In genomic region chr2:219001577-219002394, GRCh38 we compare ENCODE assay signal across 8 cellular contexts. TPM values are rescaled to one million over a fixed set of nuclear protein-coding genes. Genes with fewer than 3 reads are reported as not detected.
DNase-seq lines count a peak whose midpoint lies in the region; ATAC-seq and TF ChIP-seq lines count a peak whose summit lies in the region.

No MANE protein-coding gene starts in this region.

- peak overlapping the region; percentile 73 for H2AFZ ChIP-seq in neuronal stem cell (ENCODE audit: low read length)

- peak; percentile 89 for DNase-seq in H7
- DNase-seq in NCI-H2196 (lab: John Stamatoyannopoulos, UW; ENCODE audit: unreplicated experiment) = peak; percentile 95
- peak; percentile 85 to 88 for DNase-seq in breast epithelium (ENCODE audit: low spot score in 2 of 2)
- no peak for DNase-seq in neuronal stem cell (ENCODE audit: low spot score)
- DNase-seq in RKO (ENCODE audit: low spot score) = no peak
- DNase-seq in HK-2 (ENCODE audit: unreplicated experiment) = no peak
- DNase-seq in globus pallidus (ENCODE audit: low spot score) = no peak

- TF ChIP-seq POLR2A in breast epithelium (IDR thresholded peaks at IDR 0.05) = peak; percentile 25

- peak overlapping the region; percentile 69 for H3K4me2 ChIP-seq in neuronal stem cell (ENCODE audit: insufficient read depth, low read length, poor library complexity, severe bottlenecking)

- no peak overlapping the region for H2BK5ac ChIP-seq in neuronal stem cell (ENCODE audit: low read length)

- H3K4ac ChIP-seq in neuronal stem cell (ENCODE audit: low read length) = no peak overlapping the region

- H3K4me3 ChIP-seq in H7 (ENCODE audit: insufficient read depth, low read depth, low read length) = peak overlapping the region; percentile 49
- peak overlapping the region in 2 of 3 donors; percentile 49 to 61 for H3K4me3 ChIP-seq in breast epithelium
- no peak overlapping the region for H3K4me3 ChIP-seq in neuronal stem cell (ENCODE audit: low read length in 2 of 2)

- H3K4me1 ChIP-seq in breast epithelium = peaks cover 6 to 10% of the 10 kb centered on the region in 2 donors
- H3K4me1 ChIP-seq in neuronal stem cell (ENCODE audit: control insufficient read depth in 2 of 2, insufficient read depth in 1 of 2, low read depth in 1 of 2, low read length in 2 of 2) = peaks cover 9 to 21% of the 10 kb centered on the region in 2 donors

- H2AK5ac ChIP-seq in neuronal stem cell (ENCODE audit: low read depth, low read length) = peak overlapping the region; percentile 63

- peaks cover 94% of the 10 kb centered on the region for H3K27me3 ChIP-seq in H7 (ENCODE audit: control insufficient read depth, insufficient read depth, low read length)
- H3K27me3 ChIP-seq in breast epithelium = peaks cover 0 to 32% of the 10 kb centered on the region in 2 donors
- H3K27me3 ChIP-seq in neuronal stem cell (ENCODE audit: control insufficient read depth in 3 of 3, insufficient read depth in 3 of 3, low read depth in 1 of 3, low read length in 3 of 3) = peaks cover 30 to 90% (median 88%) of the 10 kb centered on the region in 3 experiments

- H2BK120ac ChIP-seq in neuronal stem cell (ENCODE audit: low read depth, low read length) = no peak overlapping the region

- H2BK12ac ChIP-seq in neuronal stem cell (ENCODE audit: low read length) = no peak overlapping the region

- H3K27ac ChIP-seq in breast epithelium = peak overlapping the region; percentile 74 to 77
- H3K27ac ChIP-seq in neuronal stem cell (replicated peaks; ENCODE audit: low read length) = no peak overlapping the region

- peak overlapping the region; percentile 57 for H3K18ac ChIP-seq in neuronal stem cell (ENCODE audit: low read length)

- no peak overlapping the region for H4K91ac ChIP-seq in neuronal stem cell (ENCODE audit: low read depth, low read length, poor library complexity)

- no peak for ATAC-seq in HG02798 (IDR thresholded peaks at IDR 0.05; ENCODE audit: poor library complexity, unreplicated experiment)

- H3K9me3 ChIP-seq in breast epithelium (no peaks in the 10 kb centered on the region), neuronal stem cell (replicated peaks in 1 of 2; ENCODE audit: control insufficient read depth in 2 of 2, insufficient read depth in 1 of 2, low read depth in 1 of 2, low read length in 2 of 2) (peaks cover 0 to 1% of the 10 kb centered on the region in 2 donors)

- H2BK15ac ChIP-seq in neuronal stem cell (ENCODE audit: low read length) = no peak overlapping the region

- H3K79me1 ChIP-seq in neuronal stem cell (ENCODE audit: low read depth, low read length) = no peaks in the 10 kb centered on the region

- no peaks in the 10 kb centered on the region for H3K36me3 ChIP-seq in H7 (replicated peaks; ENCODE audit: control insufficient read depth, insufficient read depth, low read length)
- H3K36me3 ChIP-seq in breast epithelium = no peaks in the 10 kb centered on the region
- no peaks in the 10 kb centered on the region for H3K36me3 ChIP-seq in neuronal stem cell (replicated peaks in 1 of 2; ENCODE audit: control insufficient read depth in 2 of 2, insufficient read depth in 2 of 2, low read length in 2 of 2)

- no peak overlapping the region for H4K8ac ChIP-seq in neuronal stem cell (ENCODE audit: low read depth, low read length)

- no CpG with 5 or more reads among the region's 70 CpGs for WGBS in neuronal stem cell (ENCODE audit: extremely low coverage in 2 of 2, insufficient read length in 2 of 2, insufficient replicate concordance in 1 of 2), 2 donors

- H3K9ac ChIP-seq in neuronal stem cell (ENCODE audit: low read depth, low read length, poor library complexity) = peak overlapping the region; percentile 60

- TF ChIP-seq CTCF in breast epithelium (IDR thresholded peaks at IDR 0.05) = no peak

- H3K23ac ChIP-seq in neuronal stem cell (ENCODE audit: low read depth, low read length, poor library complexity) = peak overlapping the region; percentile 99

- intact Hi-C loops in breast epithelium (cut with DNase I; ENCODE audit: low total_unique reads) = no loop called here

- H3K14ac ChIP-seq in neuronal stem cell (ENCODE audit: low read length) = peak overlapping the region; percentile 82

RNA-seq across cellular contexts. Expression of gene CRYBA2, which starts 8.6 kb away (rescaled TPM):
- total RNA-seq in H7 (2014; rRNA removed; shearing (Covaris generic)) = not detected in 2 replicates
- not detected for total RNA-seq in breast epithelium
- not detected for polyA plus RNA-seq in neuronal stem cell (2013, experiment 1 of 2)
- polyA plus RNA-seq in neuronal stem cell (2013, experiment 2 of 2) = not detected

RNA-seq across cellular contexts. Expression of gene FEV, which starts 16.8 kb away (rescaled TPM):
- total RNA-seq in H7 (2014; rRNA removed; shearing (Covaris generic)) = not detected in 2 replicates
- total RNA-seq in breast epithelium = not detected
- not detected for polyA plus RNA-seq in neuronal stem cell (2013, experiment 1 of 2)
- not detected for polyA plus RNA-seq in neuronal stem cell (2013, experiment 2 of 2)

RNA-seq across cellular contexts. Expression of gene CFAP65, which starts 39.5 kb away (rescaled TPM):
- total RNA-seq in H7 (2014; rRNA removed; shearing (Covaris generic)) = 0.11 TPM in 1 of 2 replicates, not detected in the other
- under 1 TPM in 1 of 3 donors, not detected in 2; 0.33 TPM for total RNA-seq in breast epithelium
- polyA plus RNA-seq in neuronal stem cell (2013, experiment 1 of 2) = 0.26 TPM
- polyA plus RNA-seq in neuronal stem cell (2013, experiment 2 of 2) = 0.26 TPM

RNA-seq across cellular contexts. Expression of gene CDK5R2, which starts 42.3 kb away (rescaled TPM):
- 0.17 TPM in 1 of 2 replicates, not detected in the other for total RNA-seq in H7 (2014; rRNA removed; shearing (Covaris generic))
- not detected for total RNA-seq in breast epithelium
- 0.10 TPM for polyA plus RNA-seq in neuronal stem cell (2013, experiment 1 of 2)
- 0.10 TPM for polyA plus RNA-seq in neuronal stem cell (2013, experiment 2 of 2)

RNA-seq across cellular contexts. Expression of gene IHH, which starts 58.9 kb away (rescaled TPM):
- 1.1 TPM in 2 replicates for total RNA-seq in H7 (2014; rRNA removed; shearing (Covaris generic))
- total RNA-seq in breast epithelium = under 1 TPM in 2 of 3 donors, not detected in 1; 0.16 to 0.66 TPM
- polyA plus RNA-seq in neuronal stem cell (2013, experiment 1 of 2) = not detected
- polyA plus RNA-seq in neuronal stem cell (2013, experiment 2 of 2) = not detected

Comparison
In these comparisons a context has a peak if more than half of its experiments do, and no peak if none do; other contexts are left out.
1. DNase-seq: peak in H7 (single experiment), NCI-H2196 (single experiment) and breast epithelium (2 of 2); none in neuronal stem cell (single experiment), RKO (single experiment), HK-2 (single experiment) and globus pallidus (single experiment).
2. H3K4me3 ChIP-seq: peak in H7 (single experiment) and breast epithelium (2 of 3); none in neuronal stem cell (0 of 2).